Comparison of ENCODE assay signal across 10 cellular contexts in genomic region chr5:670396-671270, GRCh38. TPM values are rescaled to one million over a fixed set of nuclear protein-coding genes. Genes with fewer than 3 reads are reported as not detected.
A peak's percentile ranks its signal among the peaks of the same experiment; 100 is the strongest.
DNase-seq lines count a peak whose midpoint lies in the region; TF ChIP-seq lines count a peak whose summit lies in the region.
"Had no signal": no experiment of that assay in that cellular context is flagged by ENCODE, and none has a peak within 500 bp of the region (broad histone marks: within the 10 kb centered on the region; RNA-seq: fewer than 3 reads in every experiment).

No MANE protein-coding gene starts in this region.

- no peak for TF ChIP-seq EP300 in sigmoid colon (IDR thresholded peaks at IDR 0.05)

- no peak overlapping the region for H2BK15ac ChIP-seq in H9 (ENCODE audit: low read depth, low read length)

- H3K4me1 ChIP-seq in H9 (ENCODE audit: insufficient read depth, low read length) (no peaks in the 10 kb centered on the region), sigmoid colon (peaks cover 0 to 73% (median 56%) of the 10 kb centered on the region in 4 donors)

- H3K27me3 ChIP-seq in H9 (ENCODE audit: insufficient read depth, low read length): no peaks in the 10 kb centered on the region
- peaks cover 0 to 6% (median 0%) of the 10 kb centered on the region in 45 donors for H3K27me3 ChIP-seq in dorsolateral prefrontal cortex
- no peaks in the 10 kb centered on the region for H3K27me3 ChIP-seq in sigmoid colon

- H3K79me1 ChIP-seq in H9 (ENCODE audit: insufficient read depth, low read depth, low read length, poor library complexity, severe bottlenecking): no peaks in the 10 kb centered on the region

- H3K18ac ChIP-seq in H9 (ENCODE audit: insufficient read length, low read depth, low read length): no peak overlapping the region

- H3K9me3 ChIP-seq in H9 (ENCODE audit: control insufficient read depth, low read depth, low read length): no peaks in the 10 kb centered on the region
- no peaks in the 10 kb centered on the region for H3K9me3 ChIP-seq in sigmoid colon

- no peak for TF ChIP-seq POLR2A in sigmoid colon (IDR thresholded peaks at IDR 0.05)

- no peak overlapping the region for H3K9ac ChIP-seq in H9 (ENCODE audit: extremely low read depth, insufficient read length, low read length)

- no peak overlapping the region for H3K56ac ChIP-seq in H9 (ENCODE audit: insufficient read length, low read depth, low read length)

- H3K27ac Mint-ChIP-seq in activated T-cell treated with anti-CD3 and anti-CD28 coated beads, Interleukin-2, amount 50 U/mL, for 24 hours: no peak overlapping the region
- H3K27ac Mint-ChIP-seq in H9: no peak overlapping the region

- no peaks in the 10 kb centered on the region for H3K23me2 ChIP-seq in H9 (ENCODE audit: insufficient read length, low read depth, low read length, poor library complexity, severe bottlenecking)

- WGBS in H9 (ENCODE audit: extremely low coverage, insufficient read length, low lambda C conversion rate): no CpG with 5 or more reads among the region's 33 CpGs
- 54 to 73% methylated on average over 33 of the region's 33 CpGs for WGBS in sigmoid colon, 2 donors

- no peak for TF ChIP-seq CTCF in H9 (conservative IDR thresholded peaks at IDR 0.05)
- no peak for TF ChIP-seq CTCF in dorsolateral prefrontal cortex (IDR thresholded peaks at IDR 0.05 in 54 of 56, conservative IDR thresholded peaks at IDR 0.05 in 2 of 56; ENCODE audit: low read depth in 1 of 56, partially characterized antibody in 56 of 56)
- TF ChIP-seq CTCF in sigmoid colon (IDR thresholded peaks at IDR 0.05): no peak

- no peak overlapping the region for H2AFZ ChIP-seq in H9 (ENCODE audit: low read length)

- no peaks in the 10 kb centered on the region for H4K20me1 ChIP-seq in H9 (ENCODE audit: control insufficient read depth, insufficient read depth, insufficient read length)

- peak; percentile 34 for DNase-seq in activated T-cell treated with anti-CD3 and anti-CD28 coated beads, Interleukin-2, amount 50 U/mL, for 24 hours
- DNase-seq in activated T-cell treated with anti-CD3 and anti-CD28 coated beads for 4 hours: no peak
- DNase-seq in H9: peak; percentile 25
- DNase-seq in dorsolateral prefrontal cortex: peak in 5 of 10 donors; percentile 14 to 47 (median 31)
- DNase-seq in sigmoid colon: no peak
- DNase-seq in stimulated activated CD4-positive, alpha-beta T cell treated with anti-CD3 and anti-CD28 coated beads, Interleukin-1b, Interleukin-23, amount 100 ng/mL, for 48 hours: no peak
- DNase-seq in AG08396 (ENCODE audit: low spot score): no peak
- DNase-seq in NK-92 treated with Interleukin-12 subunit alpha and Interleukin-12 subunit beta, amount 100 ng/mL, for 24 hours (lab: John Stamatoyannopoulos, UW): no peak
- DNase-seq: GF-D8, kidney glomerular epithelial cell had no signal

- no peak overlapping the region for H2BK12ac ChIP-seq in H9 (ENCODE audit: insufficient read length, low read depth, low read length)

- no peak overlapping the region for H3K4me2 ChIP-seq in H9 (ENCODE audit: insufficient read depth, insufficient read length, low read length)

- no peaks in the 10 kb centered on the region for H3K9me3 Mint-ChIP-seq in activated T-cell treated with anti-CD3 and anti-CD28 coated beads, Interleukin-2, amount 50 U/mL, for 24 hours
- no peaks in the 10 kb centered on the region for H3K9me3 Mint-ChIP-seq in H9

- H3T11ph ChIP-seq in H9 (ENCODE audit: low read length): no peak overlapping the region

- H3K4me3 ChIP-seq in dorsolateral prefrontal cortex (peak overlapping the region in 36 of 59 donors; percentile 5 to 57 (median 28)), sigmoid colon (no peak overlapping the region)

- H3K27ac ChIP-seq in H9 (ENCODE audit: insufficient read length, low read depth, low read length): no peak overlapping the region
- peak overlapping the region; percentile 83 to 100 (median 99) for H3K27ac ChIP-seq in dorsolateral prefrontal cortex
- peak overlapping the region in 3 of 4 donors; percentile 62 to 75 (median 69) for H3K27ac ChIP-seq in sigmoid colon

- H3K27me3 Mint-ChIP-seq in activated T-cell treated with anti-CD3 and anti-CD28 coated beads, Interleukin-2, amount 50 U/mL, for 24 hours: peaks cover 5% of the 10 kb centered on the region
- H3K27me3 Mint-ChIP-seq in H9 (ENCODE audit: low read depth): peaks cover 22% of the 10 kb centered on the region

- H3K79me2 ChIP-seq in H9 (ENCODE audit: insufficient read depth, low read length): no peaks in the 10 kb centered on the region

- no peak overlapping the region for H3K14ac ChIP-seq in H9 (ENCODE audit: insufficient read depth, low read length)

- H3K4ac ChIP-seq in H9 (ENCODE audit: low read depth, low read length): no peak overlapping the region

- no peak overlapping the region for H4K91ac ChIP-seq in H9 (ENCODE audit: insufficient read length, low read depth, low read length)

- H4K8ac ChIP-seq in H9 (replicated peaks; ENCODE audit: insufficient read length, low read depth, low read length): no peak overlapping the region

- H3K4me3 Mint-ChIP-seq in activated T-cell treated with anti-CD3 and anti-CD28 coated beads, Interleukin-2, amount 50 U/mL, for 24 hours: no peak overlapping the region
- H3K4me3 Mint-ChIP-seq in H9: no peak overlapping the region

- H3K36me3 ChIP-seq in sigmoid colon: no peaks in the 10 kb centered on the region

- H2AK5ac ChIP-seq in H9 (ENCODE audit: insufficient read length, low read length): no peak overlapping the region

- peaks cover 12% of the 10 kb centered on the region for H3K36me3 Mint-ChIP-seq in activated T-cell treated with anti-CD3 and anti-CD28 coated beads, Interleukin-2, amount 50 U/mL, for 24 hours (ENCODE audit: low read depth)
- peaks cover 5 to 12% (median 12%) of the 10 kb centered on the region in 3 experiments; a peak in 6 of 7 replicates for H3K36me3 Mint-ChIP-seq in H9 (ENCODE audit: insufficient read depth in 1 of 3, low read depth in 3 of 3)

- no peak overlapping the region for H4K5ac ChIP-seq in H9 (ENCODE audit: insufficient read length, low read depth, low read length)

- no peak overlapping the region for H2BK5ac ChIP-seq in H9 (ENCODE audit: insufficient read length, low read length)

- intact Hi-C loops in dorsolateral prefrontal cortex (cut with DNase I): loop anchor here (5.0 kb wide), 2 partner anchors 112 to 222 kb away; partner anchors contain the start of genes BRD9 (in 1 of the 2), TRIP13 (in 1 of the 2) and ZDHHC11B (in 1 of the 2)
- intact Hi-C loops in sigmoid colon (cut with DNase I): loop anchor here (2.0 to 5.0 kb wide), 2 partner anchors 112 to 234 kb away; partner anchors contain the start of gene ZDHHC11B

- no peak overlapping the region for H2BK20ac ChIP-seq in H9 (ENCODE audit: low read depth, low read length, poor library complexity, severe bottlenecking)

- no peak overlapping the region for H3K23ac ChIP-seq in H9 (ENCODE audit: insufficient read length, low read depth, low read length)

- H3K4me1 Mint-ChIP-seq in activated T-cell treated with anti-CD3 and anti-CD28 coated beads, Interleukin-2, amount 50 U/mL, for 24 hours (ENCODE audit: low read depth): peaks cover 16% of the 10 kb centered on the region
- H3K4me1 Mint-ChIP-seq in H9: peaks cover 5 to 9% of the 10 kb centered on the region in 2 experiments

- H2BK120ac ChIP-seq in H9 (ENCODE audit: low read depth, low read length, poor library complexity, severe bottlenecking): no peak overlapping the region

RNA-seq across cellular contexts. Expression of gene TPPP, which starts 22.5 kb away (rescaled TPM):
- total RNA-seq in H9 (2021): 0.44 and 0.48 TPM in 2 replicates
- 100 to 1,000 TPM; 236 to 675 (median 361) TPM for total RNA-seq in dorsolateral prefrontal cortex
- total RNA-seq in sigmoid colon: 10 to 100 TPM in 1 of 4 donors, 1 to 10 TPM in 3; 7.1 to 15.5 (median 7.6) TPM
- polyA plus RNA-seq in sigmoid colon: 1 to 10 TPM in 2 of 3 donors, under 1 TPM in 1; 0.60 to 3.2 (median 2.6) TPM

RNA-seq across cellular contexts. Expression of gene CEP72, which starts 58.5 kb away (rescaled TPM):
- 24.8 and 26.7 TPM in 2 replicates for total RNA-seq in H9 (2021)
- total RNA-seq in dorsolateral prefrontal cortex: 10 to 100 TPM in 5 of 120 experiments, 1 to 10 TPM in 115; 4.0 to 11.0 (median 7.0) TPM
- total RNA-seq in sigmoid colon: 1 to 10 TPM in 2 of 4 donors, under 1 TPM in 2; 0.36 to 5.0 (median 1.4) TPM
- polyA plus RNA-seq in sigmoid colon: 1 to 10 TPM in 2 of 3 donors, under 1 TPM in 1; 0.60 to 7.1 (median 1.6) TPM

Comparison
In these comparisons a context has a peak if more than half of its experiments do, and no peak if none do; other contexts are left out.
1. DNase-seq: peak in activated T-cell treated with anti-CD3 and anti-CD28 coated beads, Interleukin-2, amount 50 U/mL, for 24 hours (single experiment) and H9 (single experiment); none in activated T-cell treated with anti-CD3 and anti-CD28 coated beads for 4 hours (single experiment), sigmoid colon (single experiment), stimulated activated CD4-positive, alpha-beta T cell treated with anti-CD3 and anti-CD28 coated beads, Interleukin-1b, Interleukin-23, amount 100 ng/mL, for 48 hours (single experiment), AG08396 (single experiment) and NK-92 treated with Interleukin-12 subunit alpha and Interleukin-12 subunit beta, amount 100 ng/mL, for 24 hours (single experiment).
2. H3K4me3 ChIP-seq: peak in dorsolateral prefrontal cortex (36 of 59); none in sigmoid colon (0 of 4).
3. RNA of gene TPPP, which starts 22.5 kb away (total RNA-seq): 236 to 675 TPM in dorsolateral prefrontal cortex; 7.1 to 15.5 TPM in sigmoid colon and 0.44 to 0.48 TPM in H9; every median in the first group is over 10 times any median in the second.